Comparison of ENCODE assay signal across 25 cellular contexts in the genomic region with DNA sequence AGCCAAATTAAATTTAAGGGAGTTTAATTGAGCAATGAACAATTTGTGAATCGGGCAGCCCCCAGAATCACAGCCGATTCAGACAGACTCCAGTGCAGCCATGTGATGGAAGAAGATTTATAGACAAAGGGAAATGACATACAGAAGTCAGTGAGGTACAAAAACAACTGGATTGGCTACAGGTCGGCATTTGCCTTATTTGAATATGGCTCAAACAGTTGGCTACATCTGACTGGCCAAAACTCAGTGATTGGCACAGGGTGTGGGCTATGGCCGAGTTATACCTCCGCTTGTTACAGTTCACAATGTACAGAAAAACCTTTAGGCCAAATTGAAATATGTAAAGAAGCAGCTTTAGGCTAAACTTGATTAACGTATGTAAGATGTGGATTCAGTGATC.
"Had no signal": no experiment of that assay in that cellular context is flagged by ENCODE, and none has a peak within 500 bp of the region (broad histone marks: within the 10 kb centered on the region; RNA-seq: fewer than 3 reads in every experiment).

No MANE protein-coding gene starts in this region.

- H3K9me3 ChIP-seq: adrenal gland, SJCRH30, SK-N-SH had no signal

- H3K4me2 ChIP-seq: PC-9, SK-N-SH had no signal

- H2AFZ ChIP-seq: PC-9 had no signal

- H3K27ac ChIP-seq: adrenal gland, SJCRH30, WERI-Rb-1 had no signal

- H3K9me2 ChIP-seq: SK-N-SH had no signal

- H3K4me1 ChIP-seq: adrenal gland, SJCRH30 had no signal

- H3K9ac ChIP-seq: SK-N-SH had no signal

- H3K36me3 ChIP-seq: adrenal gland, SJCRH30, WERI-Rb-1 had no signal

- ATAC-seq: activated CD4-positive, CD25-positive, alpha-beta regulatory T cell treated with anti-CD3 and anti-CD28 coated beads, Interleukin-2, amount 50 U/mL, for 24 hours; activated CD8-positive, alpha-beta T cell treated with anti-CD3 and anti-CD28 coated beads for 36 hours had no signal

- H3K4me3 ChIP-seq: adrenal gland, PC-9, SJCRH30 had no signal

- DNase-seq: activated CD4-positive, alpha-beta T cell treated with anti-CD3 and anti-CD28 coated beads for 4 hours; activated CD8-positive, alpha-beta memory T cell treated with anti-CD3 and anti-CD28 coated beads, Interleukin-2, amount 50 U/mL, for 48 hours; activated CD8-positive, alpha-beta T cell treated with anti-CD3 and anti-CD28 coated beads for 36 hours; activated naive CD4-positive, alpha-beta T cell treated with anti-CD3 and anti-CD28 coated beads, Interleukin-2, amount 50 U/mL, for 16 hours; activated naive CD8-positive, alpha-beta T cell treated with anti-CD3 and anti-CD28 coated beads, Interleukin-2, amount 10 ng/mL, durations not matched to agents 7 days and 5 days; activated T-cell treated with anti-CD3 and anti-CD28 coated beads, Interleukin-2, amount 50 U/mL, for 1 hour; adrenal gland; anterior cingulate cortex; central memory CD4-positive, alpha-beta T cell; NCI-H1092; NCI-H1694; NCI-H2029; NCI-H2107; NCI-H345; NCI-H510A; NCI-H526 treated with DMSO at 0.1 percent for 48 hours; NCI-H82; PC-9; Right ventricle myocardium superior; RPMI8226; SJCRH30; SK-N-SH; T-helper 1 cell; WERI-Rb-1 had no signal

- H3K27me3 ChIP-seq: adrenal gland, SJCRH30 had no signal
